1 cellular context compared by ENCODE assay signal in genomic region chr20:8673116-8673515, GRCh38.
TF ChIP-seq lines count a peak whose summit lies in the region.

No MANE protein-coding gene starts in this region.

TF ChIP-seq in HEK293, 187 proteins besides CTCF, POLR2A, EP300 and RAD21 (continued from another document):
- TF ChIP-seq, protein P1, sequence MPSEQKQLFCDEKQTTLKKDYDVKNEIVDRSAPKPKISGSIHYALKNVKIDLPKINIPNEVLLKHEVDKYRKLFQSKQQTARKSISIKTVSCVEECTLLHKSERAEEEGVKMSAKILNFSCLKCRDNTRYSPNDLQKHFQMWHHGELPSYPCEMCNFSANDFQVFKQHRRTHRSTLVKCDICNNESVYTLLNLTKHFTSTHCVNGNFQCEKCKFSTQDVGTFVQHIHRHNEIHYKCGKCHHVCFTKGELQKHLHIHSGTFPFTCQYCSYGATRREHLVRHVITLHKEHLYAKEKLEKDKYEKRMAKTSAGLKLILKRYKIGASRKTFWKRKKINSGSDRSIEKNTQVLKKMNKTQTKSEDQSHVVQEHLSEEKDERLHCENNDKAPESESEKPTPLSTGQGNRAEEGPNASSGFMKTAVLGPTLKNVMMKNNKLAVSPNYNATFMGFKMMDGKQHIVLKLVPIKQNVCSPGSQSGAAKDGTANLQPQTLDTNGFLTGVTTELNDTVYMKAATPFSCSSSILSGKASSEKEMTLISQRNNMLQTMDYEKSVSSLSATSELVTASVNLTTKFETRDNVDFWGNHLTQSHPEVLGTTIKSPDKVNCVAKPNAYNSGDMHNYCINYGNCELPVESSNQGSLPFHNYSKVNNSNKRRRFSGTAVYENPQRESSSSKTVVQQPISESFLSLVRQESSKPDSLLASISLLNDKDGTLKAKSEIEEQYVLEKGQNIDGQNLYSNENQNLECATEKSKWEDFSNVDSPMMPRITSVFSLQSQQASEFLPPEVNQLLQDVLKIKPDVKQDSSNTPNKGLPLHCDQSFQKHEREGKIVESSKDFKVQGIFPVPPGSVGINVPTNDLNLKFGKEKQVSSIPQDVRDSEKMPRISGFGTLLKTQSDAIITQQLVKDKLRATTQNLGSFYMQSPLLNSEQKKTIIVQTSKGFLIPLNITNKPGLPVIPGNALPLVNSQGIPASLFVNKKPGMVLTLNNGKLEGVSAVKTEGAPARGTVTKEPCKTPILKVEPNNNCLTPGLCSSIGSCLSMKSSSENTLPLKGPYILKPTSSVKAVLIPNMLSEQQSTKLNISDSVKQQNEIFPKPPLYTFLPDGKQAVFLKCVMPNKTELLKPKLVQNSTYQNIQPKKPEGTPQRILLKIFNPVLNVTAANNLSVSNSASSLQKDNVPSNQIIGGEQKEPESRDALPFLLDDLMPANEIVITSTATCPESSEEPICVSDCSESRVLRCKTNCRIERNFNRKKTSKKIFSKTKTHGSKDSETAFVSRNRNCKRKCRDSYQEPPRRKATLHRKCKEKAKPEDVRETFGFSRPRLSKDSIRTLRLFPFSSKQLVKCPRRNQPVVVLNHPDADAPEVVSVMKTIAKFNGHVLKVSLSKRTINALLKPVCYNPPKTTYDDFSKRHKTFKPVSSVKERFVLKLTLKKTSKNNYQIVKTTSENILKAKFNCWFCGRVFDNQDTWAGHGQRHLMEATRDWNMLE (tag by site-specific recombination; conservative IDR thresholded peaks at IDR 0.05; ENCODE audit: low read depth): peak; percentile 47
- TF ChIP-seq ZBTB8A (tag by site-specific recombination; IDR thresholded peaks at IDR 0.05): 0 out of 2 replicates have a peak, but pooled peaks have one; percentile 19
- peak; percentile 21; the same call in 1 of the 2 replicates for TF ChIP-seq ZNF555 (tag by site-specific recombination; conservative IDR thresholded peaks at IDR 0.05)
